In genomic region chr18:49861659-49862058, GRCh38 we compare ENCODE assay signal across 1 cellular context.
TF ChIP-seq lines count a peak whose summit lies in the region.

No MANE protein-coding gene starts in this region.

TF ChIP-seq in liver, 16 proteins besides CTCF, POLR2A, EP300 and RAD21 (continued from another document):
- TF ChIP-seq, protein P1, sequence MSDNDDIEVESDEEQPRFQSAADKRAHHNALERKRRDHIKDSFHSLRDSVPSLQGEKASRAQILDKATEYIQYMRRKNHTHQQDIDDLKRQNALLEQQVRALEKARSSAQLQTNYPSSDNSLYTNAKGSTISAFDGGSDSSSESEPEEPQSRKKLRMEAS (IDR thresholded peaks at IDR 0.05), result no peak
- no peak for TF ChIP-seq YY1 (IDR thresholded peaks at IDR 0.05)
